In the genomic region with DNA sequence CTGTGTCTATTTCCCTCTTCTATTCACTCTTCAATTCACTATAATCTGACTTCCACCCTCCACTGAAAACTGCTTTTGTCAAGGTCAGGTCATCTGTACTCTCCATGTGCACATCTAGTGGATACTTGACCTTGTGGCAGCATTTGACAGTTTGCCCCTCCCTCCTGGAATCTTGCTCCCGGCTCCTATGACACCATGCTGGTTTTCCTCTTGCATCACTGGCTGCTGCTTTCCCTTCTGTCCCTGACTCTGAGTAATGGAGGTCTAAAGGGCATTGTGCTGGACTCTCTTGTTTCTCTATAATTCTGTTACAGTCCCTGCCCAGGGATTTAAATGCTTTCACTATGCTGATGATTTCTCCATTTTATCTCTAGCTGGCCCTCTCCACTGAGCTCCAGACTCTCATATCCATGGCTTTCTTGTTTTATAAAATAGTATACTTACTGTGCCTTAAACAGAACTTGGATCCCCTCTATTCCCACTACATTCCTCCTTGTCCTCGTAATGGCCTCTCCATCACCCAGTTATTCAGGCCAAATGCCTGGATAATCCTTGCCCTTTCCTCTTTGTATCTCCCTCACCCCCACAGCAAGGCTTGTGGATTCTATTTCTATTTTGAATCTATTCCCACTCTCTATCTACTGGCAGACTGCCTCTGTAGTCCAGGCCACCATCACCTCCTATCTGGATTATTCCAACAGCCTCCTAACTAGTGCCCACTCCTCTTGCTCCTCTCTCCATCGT, we compare ENCODE assay signal across 10 cellular contexts. TPM values are rescaled to one million over a fixed set of nuclear protein-coding genes. Genes with fewer than 3 reads are reported as not detected.
DNase-seq lines count a peak whose midpoint lies in the region; ATAC-seq and FAIRE-seq lines count a peak whose summit lies in the region.
"Had no signal": no experiment of that assay in that cellular context is flagged by ENCODE, and none has a peak within 500 bp of the region (broad histone marks: within the 10 kb centered on the region; RNA-seq: fewer than 3 reads in every experiment).

No MANE protein-coding gene starts in this region.

- no peaks in the 10 kb centered on the region for H3K27me3 ChIP-seq in SJCRH30

- peak; percentile 81 for DNase-seq in ELR (ENCODE audit: low read depth)
- peak; percentile 38 for DNase-seq in RCC 7860 (ENCODE audit: low spot score)
- peak; percentile 46 for DNase-seq in foreskin melanocyte
- peak; percentile 86 for DNase-seq in posterior vena cava (ENCODE audit: low spot score)
- no peak for DNase-seq in NCI-H2107 treated with DMSO at 0.1 percent for 48 hours (lab: John Stamatoyannopoulos, UW; ENCODE audit: unreplicated experiment)
- no peak for DNase-seq in NCI-H524 (lab: John Stamatoyannopoulos, UW)
- DNase-seq in SJCRH30, result no peak
- DNase-seq: NCI-H1930 had no signal

- H3K36me3 ChIP-seq in SJCRH30, result 0 out of 2 replicates have a peak, but pooled peaks cover 4% of the 10 kb centered on the region

- intact Hi-C loops in posterior vena cava (cut with DNase I), result no loop called here

- H3K4me3 ChIP-seq in SJCRH30, result no peak overlapping the region
- H3K4me3 ChIP-seq: skin epidermis had no signal

- ATAC-seq in HG03196 (IDR thresholded peaks at IDR 0.05; ENCODE audit: unreplicated experiment), result no peak

- no peak for FAIRE-seq in RCC 7860 (lab: Jason Lieb, UNC)

- no peaks in the 10 kb centered on the region for H3K4me1 ChIP-seq in SJCRH30

- H3K27ac ChIP-seq in SJCRH30, result no peak overlapping the region
- H3K27ac ChIP-seq: skin epidermis had no signal

- H3K9me3 ChIP-seq in SJCRH30 (replicated peaks), result no peaks in the 10 kb centered on the region

RNA-seq across cellular contexts. Expression of a gene that starts 36.8 kb away (rescaled TPM):
- total RNA-seq in posterior vena cava, result 100 to 1,000 TPM; 155 to 285 TPM
- total RNA-seq in SJCRH30 (2014; rRNA removed; shearing (Covaris generic)), result 0.41 and 0.42 TPM in 2 replicates

Comparison
In these comparisons a context has a peak if more than half of its experiments do, and no peak if none do; other contexts are left out.
1. DNase-seq: peak in ELR (single experiment), RCC 7860 (single experiment), foreskin melanocyte (single experiment) and posterior vena cava (single experiment); none in NCI-H2107 treated with DMSO at 0.1 percent for 48 hours (single experiment), NCI-H524 (0 of 2) and SJCRH30 (0 of 2).
2. RNA of a gene that starts 36.8 kb away (total RNA-seq): 155 to 285 TPM in posterior vena cava; 0.41 to 0.42 TPM in SJCRH30; every median in the first group is over 100 times any median in the second.